In the genomic region with DNA sequence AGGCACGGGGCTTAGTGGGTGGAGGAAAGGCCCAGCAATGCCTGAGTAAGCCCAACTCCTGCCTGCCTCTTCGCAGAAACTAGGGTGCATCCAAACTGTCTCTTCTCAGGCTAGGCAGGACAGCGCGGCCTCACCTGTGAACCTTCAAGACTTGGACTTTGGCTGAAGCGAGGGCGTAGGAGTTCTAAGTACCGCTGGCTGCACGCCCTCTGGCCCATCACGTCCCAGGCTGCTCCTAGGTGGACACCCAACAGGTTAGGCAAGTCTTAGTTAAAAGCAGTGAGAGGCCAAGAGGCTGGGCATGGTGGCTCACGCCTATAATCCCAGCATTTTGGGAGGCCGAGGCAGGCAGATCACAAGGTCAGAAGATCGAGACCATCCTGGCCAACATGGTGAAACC, we compare ENCODE assay signal across 28 cellular contexts. TPM values are rescaled to one million over a fixed set of nuclear protein-coding genes. Genes with fewer than 3 reads are reported as not detected.
A peak's percentile ranks its signal among the peaks of the same experiment; 100 is the strongest.
DNase-seq lines count a peak whose midpoint lies in the region; ATAC-seq and TF ChIP-seq lines count a peak whose summit lies in the region.
"Had no signal": no experiment of that assay in that cellular context is flagged by ENCODE, and none has a peak within 500 bp of the region (broad histone marks: within the 10 kb centered on the region; RNA-seq: fewer than 3 reads in every experiment).

No MANE protein-coding gene starts in this region.

- H3K27me3 ChIP-seq in sigmoid colon (no peaks in the 10 kb centered on the region), MG63 (no peaks in the 10 kb centered on the region)
- H3K27me3 ChIP-seq: breast epithelium, heart left ventricle, tibial nerve had no signal

- H3K27ac ChIP-seq in sigmoid colon: peak overlapping the region; percentile 93 to 97 (median 94)

- H3K27ac Mint-ChIP-seq in activated naive CD4-positive, alpha-beta T cell treated with anti-CD3 and anti-CD28 coated beads for 36 hours: no peak overlapping the region
- no peak overlapping the region for H3K27ac Mint-ChIP-seq in activated T-helper 1 cell treated with anti-CD3 and anti-CD28 coated beads, Interleukin-12 subunit alpha, Interleukin-12 subunit beta, Interleukin-2, Interleukin-4 antibody, amounts not matched to agents 30 ng/mL and 10 ng/mL and 1 ng/mL, durations not matched to agents 14 hours and 24 hours and 36 hours
- H3K27ac Mint-ChIP-seq: H9 had no signal

- ATAC-seq in left lobe of liver (peak; percentile 9), GM18861 (IDR thresholded peaks at IDR 0.05; ENCODE audit: unreplicated experiment) (no peak), left ventricle myocardium superior (no peak)
- ATAC-seq: heart left ventricle had no signal

- H3K4me1 ChIP-seq in sigmoid colon: peaks cover 0 to 35% (median 23%) of the 10 kb centered on the region in 4 donors

- CTCF ChIA-PET in activated naive CD4-positive, alpha-beta T cell treated with anti-CD3 and anti-CD28 coated beads for 36 hours (lab: Charles Lee): interaction anchor here (0.6 kb wide), 1 partner anchor 17 kb away, joined by 7 read pairs; no protein-coding TSS in a partner anchor

- H3K4me3 ChIP-seq in sigmoid colon (no peak overlapping the region), MG63 (no peak overlapping the region)
- H3K4me3 ChIP-seq: breast epithelium, smooth muscle cell, tibial nerve had no signal

- no peak for TF ChIP-seq POLR2A in sigmoid colon (IDR thresholded peaks at IDR 0.05)

- H3K27me3 Mint-ChIP-seq in activated naive CD4-positive, alpha-beta T cell treated with anti-CD3 and anti-CD28 coated beads for 36 hours (ENCODE audit: low read depth): no peaks in the 10 kb centered on the region
- peaks cover 2% of the 10 kb centered on the region for H3K27me3 Mint-ChIP-seq in activated T-helper 1 cell treated with anti-CD3 and anti-CD28 coated beads, Interleukin-12 subunit alpha, Interleukin-12 subunit beta, Interleukin-2, Interleukin-4 antibody, amounts not matched to agents 30 ng/mL and 10 ng/mL and 1 ng/mL, durations not matched to agents 14 hours and 24 hours and 36 hours (ENCODE audit: insufficient read depth)
- H3K27me3 Mint-ChIP-seq: CD4-positive, alpha-beta T cell had no signal

- peaks cover 25% of the 10 kb centered on the region for H3K36me3 Mint-ChIP-seq in activated naive CD4-positive, alpha-beta T cell treated with anti-CD3 and anti-CD28 coated beads for 36 hours (ENCODE audit: low read depth)
- peaks cover 18% of the 10 kb centered on the region for H3K36me3 Mint-ChIP-seq in activated T-helper 1 cell treated with anti-CD3 and anti-CD28 coated beads, Interleukin-12 subunit alpha, Interleukin-12 subunit beta, Interleukin-2, Interleukin-4 antibody, amounts not matched to agents 30 ng/mL and 10 ng/mL and 1 ng/mL, durations not matched to agents 14 hours and 24 hours and 36 hours (ENCODE audit: low read depth)

- 61 to 88% methylated on average over 12 of the region's 12 CpGs for WGBS in sigmoid colon, 2 donors

- H3K9me3 ChIP-seq in sigmoid colon (no peaks in the 10 kb centered on the region), MG63 (no peaks in the 10 kb centered on the region)
- H3K9me3 ChIP-seq: breast epithelium, heart left ventricle, tibial nerve had no signal

- no peak for TF ChIP-seq EP300 in sigmoid colon (IDR thresholded peaks at IDR 0.05)

- no peak for DNase-seq in activated naive CD4-positive, alpha-beta T cell treated with anti-CD3 and anti-CD28 coated beads for 36 hours
- DNase-seq in activated naive CD4-positive, alpha-beta T cell treated with Interleukin-2 at 50 U/mL for 16 hours: no peak
- no peak for DNase-seq in activated T-helper 1 cell treated with anti-CD3 and anti-CD28 coated beads, Interleukin-12 subunit alpha, Interleukin-12 subunit beta, Interleukin-2, Interleukin-4 antibody, amounts not matched to agents 30 ng/mL and 10 ng/mL and 1 ng/mL, durations not matched to agents 14 hours and 24 hours and 36 hours (ENCODE audit: low spot score)
- DNase-seq in left lobe of liver (ENCODE audit: low spot score) (peak; percentile 69), sigmoid colon (no peak), MG63 (no peak), left ventricle myocardium superior (no peak)
- DNase-seq: activated CD4-positive, CD25-positive, alpha-beta regulatory T cell treated with anti-CD3 and anti-CD28 coated beads, Interleukin-2, amount 50 U/mL, for 72 hours; activated T-cell treated with anti-CD3 and anti-CD28 coated beads for 4 hours; amygdala; CD4-positive, alpha-beta T cell; DMS 273 treated with DMSO at 0.1 percent for 48 hours; foreskin fibroblast; H9; heart left ventricle; mesenchymal stem cell; NCI-H1417 treated with DMSO at 0.1 percent for 48 hours; NCI-H2081 treated with DMSO at 0.1 percent for 48 hours; NCI-H446; NCI-H774; nucleus accumbens; retina; stimulated activated CD4-positive, alpha-beta T cell treated with anti-CD3 and anti-CD28 coated beads, Interleukin-1b, Interleukin-23, amount 100 ng/mL, for 48 hours; stimulated activated CD8-positive, alpha-beta memory T cell treated with anti-CD3 and anti-CD28 coated beads, Interleukin-4, amount 100 ng/mL, for 48 hours had no signal

- H3K4me1 Mint-ChIP-seq in activated naive CD4-positive, alpha-beta T cell treated with anti-CD3 and anti-CD28 coated beads for 36 hours (ENCODE audit: low read depth): peaks cover 22% of the 10 kb centered on the region
- peaks cover 36% of the 10 kb centered on the region for H3K4me1 Mint-ChIP-seq in activated T-helper 1 cell treated with anti-CD3 and anti-CD28 coated beads, Interleukin-12 subunit alpha, Interleukin-12 subunit beta, Interleukin-2, Interleukin-4 antibody, amounts not matched to agents 30 ng/mL and 10 ng/mL and 1 ng/mL, durations not matched to agents 14 hours and 24 hours and 36 hours (ENCODE audit: low read depth)

- peak overlapping the region; percentile 12 for H3K4me3 Mint-ChIP-seq in activated naive CD4-positive, alpha-beta T cell treated with anti-CD3 and anti-CD28 coated beads for 36 hours
- H3K4me3 Mint-ChIP-seq in activated T-helper 1 cell treated with anti-CD3 and anti-CD28 coated beads, Interleukin-12 subunit alpha, Interleukin-12 subunit beta, Interleukin-2, Interleukin-4 antibody, amounts not matched to agents 30 ng/mL and 10 ng/mL and 1 ng/mL, durations not matched to agents 14 hours and 24 hours and 36 hours: peak overlapping the region; percentile 11
- H3K4me3 Mint-ChIP-seq: H9 had no signal

- no peak for TF ChIP-seq CTCF in sigmoid colon (IDR thresholded peaks at IDR 0.05)

- H3K9me3 Mint-ChIP-seq in activated naive CD4-positive, alpha-beta T cell treated with anti-CD3 and anti-CD28 coated beads for 36 hours: no peaks in the 10 kb centered on the region
- H3K9me3 Mint-ChIP-seq in activated T-helper 1 cell treated with anti-CD3 and anti-CD28 coated beads, Interleukin-12 subunit alpha, Interleukin-12 subunit beta, Interleukin-2, Interleukin-4 antibody, amounts not matched to agents 30 ng/mL and 10 ng/mL and 1 ng/mL, durations not matched to agents 14 hours and 24 hours and 36 hours: no peaks in the 10 kb centered on the region
- H3K9me3 Mint-ChIP-seq: CD4-positive, alpha-beta T cell; H9 had no signal

- intact Hi-C loops in activated naive CD4-positive, alpha-beta T cell treated with anti-CD3 and anti-CD28 coated beads for 36 hours (cut with micrococcal nuclease): loop anchor here (10.0 kb wide), 1 partner anchor 1298 kb away; a partner anchor contains a TSS
- intact Hi-C loops in activated T-helper 1 cell treated with anti-CD3 and anti-CD28 coated beads, Interleukin-12 subunit alpha, Interleukin-12 subunit beta, Interleukin-2, Interleukin-4 antibody, amounts not matched to agents 30 ng/mL and 10 ng/mL and 1 ng/mL, durations not matched to agents 14 hours and 24 hours and 36 hours (cut with micrococcal nuclease): no loop called here
- intact Hi-C loops in sigmoid colon (cut with DNase I) (no loop called here), left ventricle myocardium superior (cut with micrococcal nuclease) (no loop called here)

- H3K36me3 ChIP-seq in sigmoid colon (no peaks in the 10 kb centered on the region), MG63 (no peaks in the 10 kb centered on the region)
- H3K36me3 ChIP-seq: breast epithelium had no signal

RNA-seq across cellular contexts. Expression of a gene that starts 1.8 kb away (rescaled TPM):
- 100 to 1,000 TPM; 273 to 282 TPM for total RNA-seq in activated naive CD4-positive, alpha-beta T cell treated with anti-CD3 and anti-CD28 coated beads for 36 hours
- total RNA-seq in activated T-helper 1 cell treated with anti-CD3 and anti-CD28 coated beads, Interleukin-12 subunit alpha, Interleukin-12 subunit beta, Interleukin-2, Interleukin-4 antibody, amounts not matched to agents 30 ng/mL and 10 ng/mL and 1 ng/mL, durations not matched to agents 14 hours and 24 hours and 36 hours: 134 and 142 TPM in 2 replicates
- total RNA-seq in left lobe of liver: 15.4 TPM
- total RNA-seq in sigmoid colon: 10 to 100 TPM; 31.9 to 44.6 (median 32.3) TPM
- polyA plus RNA-seq in sigmoid colon: 10 to 100 TPM; 21.3 to 42.0 (median 21.6) TPM
- 13.9 and 20.0 TPM in 2 replicates for total RNA-seq in MG63 (2014; rRNA removed; shearing (Covaris generic); ENCODE audit: low replicate concordance)
- 9.5 TPM for total RNA-seq in left ventricle myocardium superior

RNA-seq across cellular contexts. Expression of a gene that starts 26.7 kb away (rescaled TPM):
- total RNA-seq in activated naive CD4-positive, alpha-beta T cell treated with anti-CD3 and anti-CD28 coated beads for 36 hours: 1 to 10 TPM; 6.5 to 7.2 TPM
- total RNA-seq in activated T-helper 1 cell treated with anti-CD3 and anti-CD28 coated beads, Interleukin-12 subunit alpha, Interleukin-12 subunit beta, Interleukin-2, Interleukin-4 antibody, amounts not matched to agents 30 ng/mL and 10 ng/mL and 1 ng/mL, durations not matched to agents 14 hours and 24 hours and 36 hours: 14.5 and 17.0 TPM in 2 replicates
- total RNA-seq in left lobe of liver (32.8 TPM), sigmoid colon (10 to 100 TPM; 56.0 to 78.3 (median 73.5) TPM), left ventricle myocardium superior (150 TPM)
- 1 to 10 TPM; 1.2 to 7.0 (median 4.8) TPM for polyA plus RNA-seq in sigmoid colon
- total RNA-seq in MG63 (2014; rRNA removed; shearing (Covaris generic); ENCODE audit: low replicate concordance): 59.8 and 92.5 TPM in 2 replicates

RNA-seq across cellular contexts. Expression of a gene that starts 35.7 kb away (rescaled TPM):
- total RNA-seq in activated naive CD4-positive, alpha-beta T cell treated with anti-CD3 and anti-CD28 coated beads for 36 hours: 1 to 10 TPM; 8.0 to 9.3 TPM
- total RNA-seq in activated T-helper 1 cell treated with anti-CD3 and anti-CD28 coated beads, Interleukin-12 subunit alpha, Interleukin-12 subunit beta, Interleukin-2, Interleukin-4 antibody, amounts not matched to agents 30 ng/mL and 10 ng/mL and 1 ng/mL, durations not matched to agents 14 hours and 24 hours and 36 hours: 31.8 and 33.8 TPM in 2 replicates
- total RNA-seq in left lobe of liver: 72.9 TPM
- total RNA-seq in sigmoid colon: 10 to 100 TPM; 30.7 to 54.0 (median 34.9) TPM
- 10 to 100 TPM; 15.6 to 50.9 (median 25.4) TPM for polyA plus RNA-seq in sigmoid colon
- total RNA-seq in MG63 (2014; rRNA removed; shearing (Covaris generic); ENCODE audit: low replicate concordance): 9.6 and 42.7 TPM in 2 replicates
- total RNA-seq in left ventricle myocardium superior: 20.3 TPM

RNA-seq across cellular contexts. Expression of a gene that starts 36.3 kb away (rescaled TPM):
- total RNA-seq in activated naive CD4-positive, alpha-beta T cell treated with anti-CD3 and anti-CD28 coated beads for 36 hours: 10 to 100 TPM; 75.1 to 78.7 TPM
- 111 and 116 TPM in 2 replicates for total RNA-seq in activated T-helper 1 cell treated with anti-CD3 and anti-CD28 coated beads, Interleukin-12 subunit alpha, Interleukin-12 subunit beta, Interleukin-2, Interleukin-4 antibody, amounts not matched to agents 30 ng/mL and 10 ng/mL and 1 ng/mL, durations not matched to agents 14 hours and 24 hours and 36 hours
- total RNA-seq in left lobe of liver (77.6 TPM), sigmoid colon (100 to 1,000 TPM in 3 of 4 donors, 10 to 100 TPM in 1; 85.0 to 185 (median 123) TPM), left ventricle myocardium superior (48.0 TPM)
- 10 to 100 TPM; 46.8 to 81.1 (median 50.2) TPM for polyA plus RNA-seq in sigmoid colon
- total RNA-seq in MG63 (2014; rRNA removed; shearing (Covaris generic); ENCODE audit: low replicate concordance): 71.0 and 92.8 TPM in 2 replicates

RNA-seq across cellular contexts. Expression of a gene that starts 44.9 kb away (rescaled TPM):
- 10 to 100 TPM; 10.4 to 11.3 TPM for total RNA-seq in activated naive CD4-positive, alpha-beta T cell treated with anti-CD3 and anti-CD28 coated beads for 36 hours
- total RNA-seq in activated T-helper 1 cell treated with anti-CD3 and anti-CD28 coated beads, Interleukin-12 subunit alpha, Interleukin-12 subunit beta, Interleukin-2, Interleukin-4 antibody, amounts not matched to agents 30 ng/mL and 10 ng/mL and 1 ng/mL, durations not matched to agents 14 hours and 24 hours and 36 hours: 8.5 and 9.9 TPM in 2 replicates
- 94.0 TPM for total RNA-seq in left lobe of liver
- 10 to 100 TPM; 30.3 to 54.5 (median 40.2) TPM for total RNA-seq in sigmoid colon
- polyA plus RNA-seq in sigmoid colon: 10 to 100 TPM; 57.3 to 90.1 (median 61.5) TPM
- total RNA-seq in MG63 (2014; rRNA removed; shearing (Covaris generic); ENCODE audit: low replicate concordance): 11.3 and 12.6 TPM in 2 replicates
- total RNA-seq in left ventricle myocardium superior: 15.6 TPM
